Comparison of ENCODE assay signal across 23 cellular contexts in the genomic region with DNA sequence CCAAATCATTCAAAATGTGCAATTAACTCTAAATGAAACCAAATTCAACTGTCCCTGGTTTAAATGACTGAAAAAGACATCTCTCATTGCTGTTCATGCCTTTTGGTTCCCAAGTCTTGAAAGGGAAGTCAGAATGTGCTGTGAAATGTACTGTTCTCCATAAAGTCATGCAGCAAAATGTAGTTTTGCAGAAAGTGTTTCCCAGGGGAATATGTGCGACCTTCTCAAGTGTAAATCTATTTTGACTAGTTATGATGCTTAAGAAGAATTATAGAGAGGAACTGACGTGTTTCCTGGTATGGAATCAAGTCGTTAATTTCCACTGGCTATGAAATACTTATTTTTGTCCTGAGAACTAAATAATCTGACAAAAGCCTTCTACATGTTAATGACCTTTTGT.
"Had no signal": no experiment of that assay in that cellular context is flagged by ENCODE, and none has a peak within 500 bp of the region (broad histone marks: within the 10 kb centered on the region; RNA-seq: fewer than 3 reads in every experiment).

No MANE protein-coding gene starts in this region.

- H3K9me3 ChIP-seq: prostate gland, thyroid gland, upper lobe of right lung had no signal

- H3K36me3 Mint-ChIP-seq: activated CD8-positive, alpha-beta memory T cell treated with anti-CD3 and anti-CD28 coated beads, Interleukin-2, amount 10 ng/mL, durations not matched to agents 7 days and 5 days; activated naive CD4-positive, alpha-beta T cell treated with anti-CD3 and anti-CD28 coated beads, Interleukin-2, amount 10 ng/mL, durations not matched to agents 7 days and 5 days had no signal

- H3K9me3 Mint-ChIP-seq: activated CD4-positive, alpha-beta T cell treated with anti-CD3 and anti-CD28 coated beads, Interleukin-2, amount 10 ng/mL, durations not matched to agents 24 days and 14 days; activated CD8-positive, alpha-beta T cell treated with anti-CD3 and anti-CD28 coated beads for 36 hours; activated naive CD4-positive, alpha-beta T cell treated with anti-CD3 and anti-CD28 coated beads, Interleukin-2, amount 10 ng/mL, durations not matched to agents 7 days and 5 days; stimulated activated naive CD8-positive, alpha-beta T cell treated with anti-CD3 and anti-CD28 coated beads, Interleukin-15, Interleukin-2, amounts not matched to agents 100 ng/mL and 50 ng/mL, for 24 hours had no signal

- H3K4me3 Mint-ChIP-seq: activated CD4-positive, alpha-beta T cell treated with anti-CD3 and anti-CD28 coated beads, Interleukin-2, amount 10 ng/mL, durations not matched to agents 24 days and 14 days; activated CD8-positive, alpha-beta memory T cell treated with anti-CD3 and anti-CD28 coated beads, Interleukin-2, amount 10 ng/mL, durations not matched to agents 7 days and 5 days; activated CD8-positive, alpha-beta T cell treated with anti-CD3 and anti-CD28 coated beads for 36 hours; activated naive CD4-positive, alpha-beta T cell treated with anti-CD3 and anti-CD28 coated beads, Interleukin-2, amount 10 ng/mL, durations not matched to agents 7 days and 5 days; stimulated activated naive CD8-positive, alpha-beta T cell treated with anti-CD3 and anti-CD28 coated beads, Interleukin-15, Interleukin-2, amounts not matched to agents 100 ng/mL and 50 ng/mL, for 24 hours; T-helper 1 cell treated with Interleukin-12 subunit alpha and Interleukin-12 subunit beta and Interleukin-4 antibody, amounts not matched to agents 30 μg/mL and 1 μg/mL, for 36 hours had no signal

- H3K27me3 Mint-ChIP-seq: activated CD4-positive, alpha-beta T cell treated with anti-CD3 and anti-CD28 coated beads, Interleukin-2, amount 10 ng/mL, durations not matched to agents 24 days and 14 days; activated CD8-positive, alpha-beta memory T cell treated with anti-CD3 and anti-CD28 coated beads, Interleukin-2, amount 10 ng/mL, durations not matched to agents 7 days and 5 days; activated CD8-positive, alpha-beta T cell treated with anti-CD3 and anti-CD28 coated beads for 36 hours; activated naive CD4-positive, alpha-beta T cell treated with anti-CD3 and anti-CD28 coated beads, Interleukin-2, amount 10 ng/mL, durations not matched to agents 7 days and 5 days; stimulated activated naive CD8-positive, alpha-beta T cell treated with anti-CD3 and anti-CD28 coated beads, Interleukin-15, Interleukin-2, amounts not matched to agents 100 ng/mL and 50 ng/mL, for 24 hours had no signal

- H3K27ac Mint-ChIP-seq: activated CD4-positive, alpha-beta T cell treated with anti-CD3 and anti-CD28 coated beads, Interleukin-2, amount 10 ng/mL, durations not matched to agents 24 days and 14 days; activated CD8-positive, alpha-beta memory T cell treated with anti-CD3 and anti-CD28 coated beads, Interleukin-2, amount 10 ng/mL, durations not matched to agents 7 days and 5 days; activated CD8-positive, alpha-beta T cell treated with anti-CD3 and anti-CD28 coated beads for 36 hours; activated naive CD4-positive, alpha-beta T cell treated with anti-CD3 and anti-CD28 coated beads, Interleukin-2, amount 10 ng/mL, durations not matched to agents 7 days and 5 days; stimulated activated naive CD8-positive, alpha-beta T cell treated with anti-CD3 and anti-CD28 coated beads, Interleukin-15, Interleukin-2, amounts not matched to agents 100 ng/mL and 50 ng/mL, for 24 hours; T-helper 1 cell treated with Interleukin-12 subunit alpha and Interleukin-12 subunit beta and Interleukin-4 antibody, amounts not matched to agents 30 μg/mL and 1 μg/mL, for 36 hours had no signal

- H3K27me3 ChIP-seq: foreskin keratinocyte, left lung, right atrium auricular region, thyroid gland, upper lobe of right lung had no signal

- ATAC-seq: activated CD4-positive, CD25-positive, alpha-beta regulatory T cell treated with anti-CD3 and anti-CD28 coated beads, Interleukin-2, amount 50 U/mL, for 24 hours; activated CD8-positive, alpha-beta memory T cell treated with anti-CD3 and anti-CD28 coated beads, Interleukin-2, amount 10 ng/mL, durations not matched to agents 7 days and 5 days; activated CD8-positive, alpha-beta T cell treated with anti-CD3 and anti-CD28 coated beads for 36 hours; foreskin keratinocyte; left lung; upper lobe of right lung had no signal

- H3K4me3 ChIP-seq: left lung, lung, prostate gland, right atrium auricular region, thyroid gland, upper lobe of right lung had no signal

- H3K4me1 Mint-ChIP-seq: activated CD4-positive, alpha-beta T cell treated with anti-CD3 and anti-CD28 coated beads, Interleukin-2, amount 10 ng/mL, durations not matched to agents 24 days and 14 days; activated CD8-positive, alpha-beta memory T cell treated with anti-CD3 and anti-CD28 coated beads, Interleukin-2, amount 10 ng/mL, durations not matched to agents 7 days and 5 days; activated naive CD4-positive, alpha-beta T cell treated with anti-CD3 and anti-CD28 coated beads, Interleukin-2, amount 10 ng/mL, durations not matched to agents 7 days and 5 days had no signal

- H3K4me1 ChIP-seq: left lung, prostate gland, right atrium auricular region, thyroid gland, upper lobe of right lung had no signal

- FAIRE-seq: endometrium had no signal

- DNase-seq: activated CD4-positive, alpha-beta T cell treated with anti-CD3 and anti-CD28 coated beads, Interleukin-2, amount 10 ng/mL, durations not matched to agents 24 days and 14 days; activated CD8-positive, alpha-beta memory T cell treated with anti-CD3 and anti-CD28 coated beads, Interleukin-2, amount 10 ng/mL, durations not matched to agents 7 days and 5 days; activated CD8-positive, alpha-beta T cell treated with anti-CD3 and anti-CD28 coated beads for 36 hours; activated effector memory CD4-positive, alpha-beta T cell treated with anti-CD3 and anti-CD28 coated beads, Interleukin-2, amount 50 U/mL, for 16 hours; activated naive CD4-positive, alpha-beta T cell treated with anti-CD3 and anti-CD28 coated beads, Interleukin-2, amount 10 ng/mL, durations not matched to agents 7 days and 5 days; activated T-cell treated with anti-CD3 and anti-CD28 coated beads for 4 hours; amygdala; effector CD4-positive, alpha-beta T cell; erythroblast; foreskin keratinocyte; left lung; stimulated activated CD4-positive, alpha-beta T cell treated with anti-CD3 and anti-CD28 coated beads, Interleukin-4, amount 100 ng/mL, for 24 hours; substantia nigra; T1000; thyroid gland; upper lobe of right lung had no signal

- H3K36me3 ChIP-seq: left lung, prostate gland, right atrium auricular region, thyroid gland, upper lobe of right lung had no signal

- H3K27ac ChIP-seq: foreskin keratinocyte, left lung, prostate gland, right atrium auricular region, thyroid gland, upper lobe of right lung had no signal
